8 cellular contexts compared by ENCODE assay signal in the genomic region with DNA sequence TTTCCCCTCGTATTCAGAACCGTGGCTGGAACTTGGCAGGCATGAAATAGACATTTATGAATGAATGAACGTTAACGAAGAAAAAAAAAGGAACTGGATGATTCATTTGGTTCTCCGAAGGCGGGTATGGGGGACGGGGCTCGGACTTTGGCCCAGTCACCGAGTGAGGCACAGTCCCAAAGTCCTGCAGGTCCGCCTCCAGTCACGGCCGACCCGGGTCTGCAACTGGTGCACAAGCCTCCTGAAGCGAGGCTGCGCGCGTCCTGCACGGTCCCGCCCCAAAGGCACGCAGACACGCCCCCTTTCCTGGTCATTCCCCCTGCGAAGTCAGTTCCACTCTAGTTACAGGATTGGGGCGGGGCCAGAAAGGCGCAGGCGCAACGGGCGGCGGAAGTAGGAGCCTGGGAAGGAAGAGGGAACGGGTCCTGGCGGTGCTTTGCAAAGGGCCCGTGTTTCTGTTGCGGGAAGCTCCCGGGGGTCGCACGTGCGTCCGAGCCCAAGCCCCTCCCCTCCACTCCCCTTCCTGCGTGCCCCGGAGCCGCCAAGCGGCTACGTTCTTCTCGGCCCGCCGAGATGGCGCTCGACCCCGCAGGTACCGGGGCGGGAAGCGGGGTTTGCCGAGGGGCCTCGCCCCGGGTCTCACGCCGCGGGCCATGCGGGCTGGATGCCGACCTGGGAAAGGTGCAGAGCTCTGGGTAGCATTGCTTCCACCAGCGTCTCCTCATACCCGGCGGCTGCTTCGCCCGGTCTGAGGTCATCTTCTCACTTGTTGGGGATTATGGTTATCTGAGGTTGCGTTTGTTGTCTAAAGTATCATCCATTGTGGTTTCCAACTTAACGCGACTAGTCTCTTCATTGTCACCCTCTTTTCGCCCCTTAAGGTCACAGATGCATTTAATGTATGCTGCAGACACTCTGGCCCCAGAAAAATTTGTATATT. TPM values are rescaled to one million over a fixed set of nuclear protein-coding genes. Genes with fewer than 3 reads are reported as not detected.
DNase-seq lines count a peak whose midpoint lies in the region; ATAC-seq and TF ChIP-seq lines count a peak whose summit lies in the region.

A gene with protein sequence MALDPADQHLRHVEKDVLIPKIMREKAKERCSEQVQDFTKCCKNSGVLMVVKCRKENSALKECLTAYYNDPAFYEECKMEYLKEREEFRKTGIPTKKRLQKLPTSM (plus strand): TSS at position 399 of the 940 bp plus-strand sequence. CDS start 175 bp downstream, at position 574.

- H3K56ac ChIP-seq in H9 (ENCODE audit: insufficient read length, low read depth, low read length), result no peak within 1 kb of the TSS

- no peak within 1 kb of the TSS for H3K23ac ChIP-seq in H9 (ENCODE audit: insufficient read length, low read depth, low read length)

- H4K20me1 ChIP-seq in H9 (ENCODE audit: control insufficient read depth, insufficient read depth, insufficient read length), result no peaks in the 10 kb centered on the region

- H3K4ac ChIP-seq in H9 (ENCODE audit: low read depth, low read length), result no peak within 1 kb of the TSS

- TF ChIP-seq CTCF in H9 (conservative IDR thresholded peaks at IDR 0.05) (0 out of 3 replicates have a peak, but pooled peaks have one; percentile 8), fibroblast of the aortic adventitia (IDR thresholded peaks at IDR 0.05; ENCODE audit: insufficient read depth, low read length) (no peak), nephron progenitor cell (IDR thresholded peaks at IDR 0.05) (no peak)

- no peak within 1 kb of the TSS for H2AK5ac ChIP-seq in H9 (ENCODE audit: insufficient read length, low read length)

- H3K79me2 ChIP-seq in H9 (ENCODE audit: insufficient read depth, low read length), result peaks cover 9% of the 10 kb centered on the region; the same call in 1 of the 2 replicates

- H3T11ph ChIP-seq in H9 (ENCODE audit: low read length), result no peak within 1 kb of the TSS

- H4K91ac ChIP-seq in H9 (ENCODE audit: insufficient read length, low read depth, low read length), result no peak within 1 kb of the TSS

- H3K27me3 Mint-ChIP-seq in H9 (ENCODE audit: low read depth) (no peaks in the 10 kb centered on the region), nephron progenitor cell (ENCODE audit: low read depth, poor library complexity) (no peaks in the 10 kb centered on the region)
- no peaks in the 10 kb centered on the region for H3K27me3 Mint-ChIP-seq in stimulated activated naive CD8-positive, alpha-beta T cell treated with anti-CD3 and anti-CD28 coated beads, Interleukin-15, amount 100 ng/mL, for 72 hours

- peak within 1 kb of the TSS; percentile 78 to 87 for H3K4me3 Mint-ChIP-seq in H9
- peak within 1 kb of the TSS; percentile 91 for H3K4me3 Mint-ChIP-seq in nephron progenitor cell
- peak within 1 kb of the TSS; percentile 89 to 91 for H3K4me3 Mint-ChIP-seq in stimulated activated naive CD8-positive, alpha-beta T cell treated with anti-CD3 and anti-CD28 coated beads, Interleukin-15, amount 100 ng/mL, for 72 hours

- peaks cover 11% of the 10 kb centered on the region for H3K23me2 ChIP-seq in H9 (ENCODE audit: insufficient read length, low read depth, low read length, poor library complexity, severe bottlenecking)

- peak within 1 kb of the TSS; percentile 51 for H2AFZ ChIP-seq in H9 (ENCODE audit: low read length)

- no peak within 1 kb of the TSS for H2BK12ac ChIP-seq in H9 (ENCODE audit: insufficient read length, low read depth, low read length)

- H2BK5ac ChIP-seq in H9 (ENCODE audit: insufficient read length, low read length), result peak within 1 kb of the TSS; percentile 5

- no peaks in the 10 kb centered on the region for H3K79me1 ChIP-seq in H9 (ENCODE audit: insufficient read depth, low read depth, low read length, poor library complexity, severe bottlenecking)

- H3K9me3 ChIP-seq in H9 (ENCODE audit: control insufficient read depth, low read depth, low read length) (no peaks in the 10 kb centered on the region), MG63 (no peaks in the 10 kb centered on the region)

- H4K8ac ChIP-seq in H9 (replicated peaks; ENCODE audit: insufficient read length, low read depth, low read length), result no peak within 1 kb of the TSS

- H3K27ac ChIP-seq in H9 (ENCODE audit: insufficient read length, low read depth, low read length), result no peak within 1 kb of the TSS

- ATAC-seq in stimulated activated naive CD8-positive, alpha-beta T cell treated with anti-CD3 and anti-CD28 coated beads, Interleukin-15, amount 100 ng/mL, for 72 hours, result peak; percentile 93

- H3K27me3 ChIP-seq in H9 (ENCODE audit: insufficient read depth, low read length), result no peaks in the 10 kb centered on the region
- H3K27me3 ChIP-seq in MG63, result no peaks in the 10 kb centered on the region

- H3K4me1 Mint-ChIP-seq in H9 (peaks cover 54 to 58% of the 10 kb centered on the region in 2 experiments), nephron progenitor cell (peaks cover 44% of the 10 kb centered on the region)
- H3K4me1 Mint-ChIP-seq in stimulated activated naive CD8-positive, alpha-beta T cell treated with anti-CD3 and anti-CD28 coated beads, Interleukin-15, amount 100 ng/mL, for 72 hours, result peaks cover 44% of the 10 kb centered on the region

- no CpG with 5 or more reads among the region's 68 CpGs for WGBS in H9 (ENCODE audit: extremely low coverage, insufficient read length, low lambda C conversion rate)

- peak within 1 kb of the TSS; percentile 91 for H3K4me3 ChIP-seq in MG63
- peak within 1 kb of the TSS; percentile 96 for H3K4me3 ChIP-seq in fibroblast of the aortic adventitia (ENCODE audit: low read depth, low read length)

- H4K5ac ChIP-seq in H9 (ENCODE audit: insufficient read length, low read depth, low read length), result peak within 1 kb of the TSS; percentile 20

- H3K14ac ChIP-seq in H9 (ENCODE audit: insufficient read depth, low read length), result peak within 1 kb of the TSS; percentile 92

- H3K27ac Mint-ChIP-seq in H9 (peak within 1 kb of the TSS; percentile 53 to 96 (median 80); a peak in 6 of 7 replicates), nephron progenitor cell (peak within 1 kb of the TSS; percentile 52)
- H3K27ac Mint-ChIP-seq in stimulated activated naive CD8-positive, alpha-beta T cell treated with anti-CD3 and anti-CD28 coated beads, Interleukin-15, amount 100 ng/mL, for 72 hours, result peak within 1 kb of the TSS; percentile 93 to 97

- peaks cover 10% of the 10 kb centered on the region; the same call in 1 of the 2 replicates for H3K4me1 ChIP-seq in H9 (ENCODE audit: insufficient read depth, low read length)

- no peak within 1 kb of the TSS for H2BK120ac ChIP-seq in H9 (ENCODE audit: low read depth, low read length, poor library complexity, severe bottlenecking)

- DNase-seq in ELR (ENCODE audit: low read depth), result peak; percentile 96
- DNase-seq in H9, result peak; percentile 98
- DNase-seq in MG63, result peak; percentile 96
- peak; percentile 94 for DNase-seq in SHP77 treated with DMSO at 0.1 percent for 48 hours (lab: John Stamatoyannopoulos, UW)
- DNase-seq in activated effector memory CD4-positive, alpha-beta T cell treated with anti-CD3 and anti-CD28 coated beads, Interleukin-2, amount 50 U/mL, for 16 hours, result peak; percentile 96
- DNase-seq in fibroblast of the aortic adventitia (ENCODE audit: low read depth), result peak; percentile 93
- DNase-seq in nephron progenitor cell, result peak; percentile 100
- peak; percentile 80 to 89 for DNase-seq in stimulated activated naive CD8-positive, alpha-beta T cell treated with anti-CD3 and anti-CD28 coated beads, Interleukin-15, amount 100 ng/mL, for 72 hours

- H3K36me3 ChIP-seq in MG63, result no peaks in the 10 kb centered on the region

- H2BK15ac ChIP-seq in H9 (ENCODE audit: low read depth, low read length), result no peak within 1 kb of the TSS

- peaks cover 0 to 4% (median 2%) of the 10 kb centered on the region in 3 experiments; a peak in 4 of 7 replicates for H3K36me3 Mint-ChIP-seq in H9 (ENCODE audit: insufficient read depth in 1 of 3, low read depth in 3 of 3)
- peaks cover 31% of the 10 kb centered on the region for H3K36me3 Mint-ChIP-seq in nephron progenitor cell (ENCODE audit: low read depth)

- H3K18ac ChIP-seq in H9 (ENCODE audit: insufficient read length, low read depth, low read length), result peak within 1 kb of the TSS; percentile 85

- H3K9ac ChIP-seq in H9 (ENCODE audit: extremely low read depth, insufficient read length, low read length), result peak within 1 kb of the TSS; percentile 91

- H3K9me3 Mint-ChIP-seq in H9 (no peaks in the 10 kb centered on the region; a peak in 1 of 5 replicates), nephron progenitor cell (peaks cover 8% of the 10 kb centered on the region)
- H3K9me3 Mint-ChIP-seq in stimulated activated naive CD8-positive, alpha-beta T cell treated with anti-CD3 and anti-CD28 coated beads, Interleukin-15, amount 100 ng/mL, for 72 hours, result peaks cover 0 to 4% of the 10 kb centered on the region in 2 donors

- H3K4me2 ChIP-seq in H9 (ENCODE audit: insufficient read depth, insufficient read length, low read length), result peak within 1 kb of the TSS; percentile 72

- H2BK20ac ChIP-seq in H9 (ENCODE audit: low read depth, low read length, poor library complexity, severe bottlenecking), result no peak within 1 kb of the TSS

RNA-seq across cellular contexts. Expression of the gene that starts here (rescaled TPM):
- total RNA-seq in H9 (2021) (15.6 and 16.5 TPM in 2 replicates), fibroblast of the aortic adventitia (ENCODE audit: low replicate concordance) (2.5 and 8.5 TPM in 2 replicates)
- total RNA-seq in MG63 (2014; rRNA removed; shearing (Covaris generic); ENCODE audit: low replicate concordance), result 18.0 and 18.9 TPM in 2 replicates
